Comparison of ENCODE assay signal across 9 cellular contexts in the genomic region with DNA sequence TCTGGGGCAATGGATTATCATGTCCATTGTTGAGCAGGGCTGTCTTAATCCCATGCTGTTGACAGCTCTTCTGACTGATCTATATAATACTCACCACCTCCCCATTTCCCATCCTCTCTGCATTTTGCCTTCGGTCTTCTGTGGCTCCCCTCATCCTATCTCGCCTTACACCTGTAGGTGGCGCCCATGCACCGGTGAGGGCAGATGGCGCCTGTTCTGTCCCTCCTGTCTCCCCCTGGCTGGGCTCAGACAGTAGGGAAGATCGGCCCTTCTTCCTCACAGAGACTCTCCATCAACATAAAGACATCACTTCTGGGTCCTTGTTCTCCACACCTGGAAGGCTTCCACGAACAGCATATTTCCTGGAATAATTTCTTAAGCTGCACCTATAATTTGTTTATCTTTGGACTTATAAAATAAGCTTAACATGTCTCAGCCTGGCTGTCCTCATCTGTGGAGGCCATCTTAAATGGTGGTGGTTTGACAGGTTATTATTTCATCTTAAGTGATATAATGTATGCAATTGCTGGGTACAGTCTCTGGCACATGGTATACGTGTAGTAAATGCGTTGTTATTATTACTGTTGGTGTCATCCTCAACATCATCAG. TPM values are rescaled to one million over a fixed set of nuclear protein-coding genes. Genes with fewer than 3 reads are reported as not detected.
DNase-seq lines count a peak whose midpoint lies in the region; ATAC-seq and TF ChIP-seq lines count a peak whose summit lies in the region.
"Had no signal": no experiment of that assay in that cellular context is flagged by ENCODE, and none has a peak within 500 bp of the region (broad histone marks: within the 10 kb centered on the region; RNA-seq: fewer than 3 reads in every experiment).

No MANE protein-coding gene starts in this region.

- no peak overlapping the region for H3K27ac ChIP-seq in right cardiac atrium (ENCODE audit: low read length)
- no peak overlapping the region for H3K27ac ChIP-seq in spleen

- H3K4me3 ChIP-seq in right cardiac atrium (ENCODE audit: low read length) (no peak overlapping the region), spleen (no peak overlapping the region)

- peaks cover 4% of the 10 kb centered on the region for H3K9me3 Mint-ChIP-seq in activated naive CD8-positive, alpha-beta T cell treated with anti-CD3 and anti-CD28 coated beads, Interleukin-2, amount 50 U/mL, for 24 hours

- intact Hi-C loops in right cardiac atrium (cut with DNase I): loop anchor here in 1 of 4 donors (5.0 kb wide), 1 partner anchor 180 kb away; no protein-coding TSS in a partner anchor
- intact Hi-C loops in spleen (cut with DNase I; ENCODE audit: low total_unique reads): no loop called here

- no peaks in the 10 kb centered on the region for H3K36me3 Mint-ChIP-seq in activated naive CD8-positive, alpha-beta T cell treated with anti-CD3 and anti-CD28 coated beads, Interleukin-2, amount 50 U/mL, for 24 hours (ENCODE audit: low read depth)

- H3K4me1 ChIP-seq in right cardiac atrium (ENCODE audit: control insufficient read depth, insufficient read depth, low read length) (no peaks in the 10 kb centered on the region), spleen (no peaks in the 10 kb centered on the region)

- H3K36me3 ChIP-seq in spleen: no peaks in the 10 kb centered on the region

- H3K4me3 Mint-ChIP-seq in activated naive CD8-positive, alpha-beta T cell treated with anti-CD3 and anti-CD28 coated beads, Interleukin-2, amount 50 U/mL, for 24 hours: no peak overlapping the region
- H3K4me3 Mint-ChIP-seq: activated T-cell treated with anti-CD3 and anti-CD28 coated beads, Interleukin-2, amount 50 U/mL, for 4 hours had no signal

- ATAC-seq in GM19395 (IDR thresholded peaks at IDR 0.05; ENCODE audit: unreplicated experiment): peak; percentile 99
- peak; percentile 90 for ATAC-seq in HG03196 (IDR thresholded peaks at IDR 0.05; ENCODE audit: unreplicated experiment)
- ATAC-seq in activated naive CD8-positive, alpha-beta T cell treated with anti-CD3 and anti-CD28 coated beads, Interleukin-2, amount 50 U/mL, for 24 hours: peak; percentile 59
- peak; percentile 67 to 74 for ATAC-seq in right cardiac atrium

- no peaks in the 10 kb centered on the region for H3K4me1 Mint-ChIP-seq in activated naive CD8-positive, alpha-beta T cell treated with anti-CD3 and anti-CD28 coated beads, Interleukin-2, amount 50 U/mL, for 24 hours

- peak; percentile 92 for DNase-seq in DMS53 (lab: John Stamatoyannopoulos, UW)
- DNase-seq in NCI-H526 treated with DMSO at 0.1 percent for 48 hours (lab: John Stamatoyannopoulos, UW): peak; percentile 25
- peak; percentile 51 for DNase-seq in activated naive CD8-positive, alpha-beta T cell treated with anti-CD3 and anti-CD28 coated beads, Interleukin-2, amount 50 U/mL, for 24 hours
- peak; percentile 42 to 82 (median 77) for DNase-seq in right cardiac atrium
- peak; percentile 78 for DNase-seq in spleen
- no peak for DNase-seq in GF-D8 (lab: John Stamatoyannopoulos, UW)
- DNase-seq: activated T-cell treated with anti-CD3 and anti-CD28 coated beads, Interleukin-2, amount 50 U/mL, for 4 hours had no signal

- TF ChIP-seq CTCF in spleen (IDR thresholded peaks at IDR 0.05 in 8 of 11, conservative IDR thresholded peaks at IDR 0.05 in 3 of 11): peak; percentile 44 to 79 (median 67)

- TF ChIP-seq POLR2A in spleen (IDR thresholded peaks at IDR 0.05): no peak

- H3K27ac Mint-ChIP-seq in activated naive CD8-positive, alpha-beta T cell treated with anti-CD3 and anti-CD28 coated beads, Interleukin-2, amount 50 U/mL, for 24 hours: no peak overlapping the region

- H3K9me3 ChIP-seq in right cardiac atrium (ENCODE audit: control insufficient read depth, low read length) (no peaks in the 10 kb centered on the region), spleen (peaks cover 0 to 5% (median 0%) of the 10 kb centered on the region in 8 donors)

- 20% methylated on average over 9 of the region's 9 CpGs for WGBS in right cardiac atrium
- 25 to 28% (median 26%) methylated on average over 9 of the region's 9 CpGs for WGBS in spleen, 5 donors

- H3K27me3 ChIP-seq in right cardiac atrium (ENCODE audit: control insufficient read depth, insufficient read depth): no peaks in the 10 kb centered on the region
- peaks cover 0 to 3% (median 0%) of the 10 kb centered on the region in 7 donors for H3K27me3 ChIP-seq in spleen (replicated peaks in 1 of 7)

- H3K27me3 Mint-ChIP-seq in activated naive CD8-positive, alpha-beta T cell treated with anti-CD3 and anti-CD28 coated beads, Interleukin-2, amount 50 U/mL, for 24 hours: peaks cover 2% of the 10 kb centered on the region

RNA-seq across cellular contexts. Expression of gene CDH20, which starts 10.9 kb away (rescaled TPM):
- total RNA-seq in right cardiac atrium (under 1 TPM in 2 of 4 donors, not detected in 2; 0.11 to 0.23 TPM), spleen (not detected)
- polyA plus RNA-seq in right cardiac atrium (0.05 TPM), spleen (under 1 TPM in 2 of 3 donors, not detected in 1; 0.04 to 0.05 TPM)
